In genomic region chr3:17941766-17942165, GRCh38 we compare ENCODE assay signal across 22 cellular contexts.
DNase-seq lines count a peak whose midpoint lies in the region; ATAC-seq and TF ChIP-seq lines count a peak whose summit lies in the region.
"Had no signal": no experiment of that assay in that cellular context is flagged by ENCODE, and none has a peak within 500 bp of the region (broad histone marks: within the 10 kb centered on the region; RNA-seq: fewer than 3 reads in every experiment).

No MANE protein-coding gene starts in this region.

- H3K27me3 ChIP-seq in BJ (ENCODE audit: control insufficient read depth, insufficient read depth, low read length) (no peaks in the 10 kb centered on the region), GM23248 (replicated peaks; ENCODE audit: insufficient read depth) (peaks cover 12% of the 10 kb centered on the region; the same call in 1 of the 2 replicates), PC-3 (ENCODE audit: low read length) (no peaks in the 10 kb centered on the region), right lobe of liver (no peaks in the 10 kb centered on the region), SK-N-SH (ENCODE audit: insufficient read depth) (no peaks in the 10 kb centered on the region)

- H3K4me3 ChIP-seq in BJ (ENCODE audit: low read depth, low read length) (no peak overlapping the region), GM23248 (no peak overlapping the region), PC-3 (ENCODE audit: low read length) (no peak overlapping the region), right lobe of liver (no peak overlapping the region), SK-N-SH (ENCODE audit: low read depth in 2 of 2, low read length in 1 of 2) (no peak overlapping the region)

- H3K79me2 ChIP-seq in GM23248 (ENCODE audit: insufficient read depth) (no peaks in the 10 kb centered on the region), PC-3 (ENCODE audit: low read length) (no peaks in the 10 kb centered on the region), SK-N-SH (ENCODE audit: insufficient read depth) (no peaks in the 10 kb centered on the region)

- no peak for TF ChIP-seq RAD21 in SK-N-SH (IDR thresholded peaks at IDR 0.05; ENCODE audit: low read length)

- H3K9me2 ChIP-seq in GM23248 (ENCODE audit: insufficient read depth) (no peaks in the 10 kb centered on the region), PC-3 (replicated peaks; ENCODE audit: low read length) (no peaks in the 10 kb centered on the region), SK-N-SH (no peaks in the 10 kb centered on the region)

- H3K9me3 ChIP-seq in GM23248 (ENCODE audit: low read depth) = no peaks in the 10 kb centered on the region
- H3K9me3 ChIP-seq in PC-3 (ENCODE audit: low read length) = no peaks in the 10 kb centered on the region
- no peaks in the 10 kb centered on the region for H3K9me3 ChIP-seq in right lobe of liver
- no peaks in the 10 kb centered on the region for H3K9me3 ChIP-seq in SK-N-SH

- POLR2A ChIA-PET in BJ (lab: Charles Lee) = no interaction called here
- POLR2A ChIA-PET in PC-3 (lab: Charles Lee; ENCODE audit: unreplicated experiment) = no interaction called here
- POLR2A ChIA-PET in SK-N-SH (lab: Yijun Ruan, JAX) = no interaction called here

- intact Hi-C loops in PC-3 (cut with micrococcal nuclease) (no loop called here), Right ventricle myocardium superior (cut with DNase I) (no loop called here), right lobe of liver (cut with DNase I) (no loop called here)

- H3K4me1 ChIP-seq in GM23248 (ENCODE audit: insufficient read depth) (peaks cover 29% of the 10 kb centered on the region), PC-3 (ENCODE audit: insufficient read depth, low read length) (peaks cover 22% of the 10 kb centered on the region), right lobe of liver (no peaks in the 10 kb centered on the region), SK-N-SH (ENCODE audit: control insufficient read depth in 1 of 2, insufficient read depth in 2 of 2, low read depth in 1 of 2, low read length in 1 of 2) (no peaks in the 10 kb centered on the region; a peak in 2 of 4 replicates)

- in situ Hi-C loops in GM23248 (cut with MboI) = no loop called here

- H3K9ac ChIP-seq in GM23248 = no peak overlapping the region
- H3K9ac ChIP-seq in PC-3 (ENCODE audit: low read length) = no peak overlapping the region
- H3K9ac ChIP-seq in SK-N-SH = no peak overlapping the region

- CTCF ChIA-PET in BJ (lab: Yijun Ruan, JAX) = no interaction called here
- CTCF ChIA-PET in PC-3 (lab: Charles Lee) = interaction anchor here (0.6 to 1.0 kb wide), 2 partner anchors 38 to 394 kb away, joined by 4 read pairs; no protein-coding TSS in a partner anchor
- CTCF ChIA-PET in SK-N-SH (lab: Yijun Ruan, JAX) = interaction anchor here (1.7 kb wide), 1 partner anchor 32 kb away, joined by 3 read pairs; no protein-coding TSS in a partner anchor

- H3K36me3 ChIP-seq in BJ (ENCODE audit: control insufficient read depth, insufficient read depth, low read length) (no peaks in the 10 kb centered on the region), GM23248 (ENCODE audit: low read depth) (no peaks in the 10 kb centered on the region), PC-3 (ENCODE audit: low read depth, low read length) (no peaks in the 10 kb centered on the region), right lobe of liver (no peaks in the 10 kb centered on the region), SK-N-SH (replicated peaks in 1 of 2; ENCODE audit: control insufficient read depth in 1 of 2, insufficient read depth in 2 of 2, low read length in 1 of 2) (no peaks in the 10 kb centered on the region)

- H4K20me1 ChIP-seq in GM23248 (ENCODE audit: insufficient read depth) (no peaks in the 10 kb centered on the region), PC-3 (ENCODE audit: low read length) (no peaks in the 10 kb centered on the region), SK-N-SH (ENCODE audit: insufficient read depth) (no peaks in the 10 kb centered on the region)

- TF ChIP-seq EP300 in SK-N-SH (IDR thresholded peaks at IDR 0.05; ENCODE audit: borderline replicate concordance in 1 of 2, low read depth in 1 of 2, low read length in 1 of 2) = no peak

- H2AFZ ChIP-seq in GM23248 (no peak overlapping the region), PC-3 (ENCODE audit: low read length) (no peak overlapping the region), SK-N-SH (ENCODE audit: low read depth) (no peak overlapping the region)

- no peak for TF ChIP-seq POLR2A in right lobe of liver (IDR thresholded peaks at IDR 0.05)

- peak; percentile 81 for ATAC-seq in PC-3
- ATAC-seq in Right ventricle myocardium superior (ENCODE audit: poor library complexity) = no peak
- no peak for ATAC-seq in right lobe of liver
- ATAC-seq: Panc1 had no signal

- no peak overlapping the region for H3K4me2 ChIP-seq in GM23248 (ENCODE audit: unreplicated experiment)
- H3K4me2 ChIP-seq in PC-3 (ENCODE audit: low read length) = peak overlapping the region; percentile 33
- H3K4me2 ChIP-seq in SK-N-SH = no peak overlapping the region

- TF ChIP-seq CTCF in BJ (IDR thresholded peaks at IDR 0.05; ENCODE audit: insufficient read depth, low read depth, low read length) = no peak
- no peak for TF ChIP-seq CTCF in PC-3 (conservative IDR thresholded peaks at IDR 0.05; ENCODE audit: low read depth, low read length)
- no peak for TF ChIP-seq CTCF in right lobe of liver (IDR thresholded peaks at IDR 0.05)
- TF ChIP-seq CTCF in SK-N-SH (IDR thresholded peaks at IDR 0.05) = no peak

- no TSS peak for BruUV-seq in PC-3 (replicated peaks; lab: Mats Ljungman, UMichigan)

- DNase-seq in BJ (ENCODE audit: low read depth) = peak; percentile 25
- peak; percentile 19 for DNase-seq in GM23248
- DNase-seq in PC-3 = peak; percentile 57
- peak; percentile 11 for DNase-seq in foreskin melanocyte
- no peak for DNase-seq in Right ventricle myocardium superior
- no peak for DNase-seq in activated gamma-delta T cell (lab: John Stamatoyannopoulos, UW)
- no peak for DNase-seq in right lobe of liver
- DNase-seq in SK-N-SH = no peak
- DNase-seq: AML-193; C1 segment of cervical spinal cord; CD4-positive, alpha-beta memory T cell; COR-L47; DMS53; HCEC 1CT; Karpas-422; NCI-H2029; NCI-H2227 treated with DMSO at 0.1 percent for 48 hours; NCI-H526 treated with DMSO at 0.1 percent for 48 hours; SHP77 treated with DMSO at 0.1 percent for 48 hours had no signal

- H3F3A ChIP-seq in GM23248 (ENCODE audit: insufficient read depth) (peaks cover 17% of the 10 kb centered on the region; the same call in 1 of the 2 replicates), PC-3 (ENCODE audit: low read length, unreplicated experiment) (no peaks in the 10 kb centered on the region), SK-N-SH (replicated peaks; ENCODE audit: insufficient read depth) (no peaks in the 10 kb centered on the region)

- no peak overlapping the region for H3K27ac ChIP-seq in GM23248
- H3K27ac ChIP-seq in PC-3 (ENCODE audit: low read length) = no peak overlapping the region
- H3K27ac ChIP-seq in right lobe of liver = no peak overlapping the region
- H3K27ac ChIP-seq in SK-N-SH (ENCODE audit: low read depth in 2 of 2, low read length in 1 of 2) = no peak overlapping the region
- H3K27ac ChIP-seq: HL-60, RWPE1 had no signal

TF ChIP-seq in SK-N-SH, 30 proteins besides CTCF, POLR2A, EP300 and RAD21:
- TF ChIP-seq NRF1 (IDR thresholded peaks at IDR 0.05; ENCODE audit: low read depth, low read length) (no peak), FOXJ3 (CRISPR knock-in tag; IDR thresholded peaks at IDR 0.05) (no peak)

Comparison
In these comparisons a context has a peak if more than half of its experiments do, and no peak if none do; other contexts are left out.
1. DNase-seq: peak in BJ (single experiment), GM23248 (single experiment), PC-3 (single experiment) and foreskin melanocyte (single experiment); none in Right ventricle myocardium superior (single experiment), activated gamma-delta T cell (single experiment), right lobe of liver (0 of 3) and SK-N-SH (single experiment).